Comparison of ENCODE assay signal across 13 cellular contexts in genomic region chr2:24313744-24314632, GRCh38. TPM values are rescaled to one million over a fixed set of nuclear protein-coding genes. Genes with fewer than 3 reads are reported as not detected.
DNase-seq lines count a peak whose midpoint lies in the region; ATAC-seq and TF ChIP-seq lines count a peak whose summit lies in the region.
"Had no signal": no experiment of that assay in that cellular context is flagged by ENCODE, and none has a peak within 500 bp of the region (broad histone marks: within the 10 kb centered on the region; RNA-seq: fewer than 3 reads in every experiment).

No MANE protein-coding gene starts in this region.

- peaks cover 6% of the 10 kb centered on the region; the same call in 1 of the 2 replicates for H3K79me2 ChIP-seq in OCI-LY7 (ENCODE audit: insufficient read depth, low read depth, low read length)

- intact Hi-C loops in OCI-LY7 (cut with micrococcal nuclease; ENCODE audit: unreplicated experiment): no loop called here

- H3K9me2 ChIP-seq in OCI-LY7 (ENCODE audit: insufficient read depth, low read length): no peaks in the 10 kb centered on the region

- peak; percentile 36 for DNase-seq in AG10803 (ENCODE audit: low read depth)
- no peak for DNase-seq in OCI-LY7 (ENCODE audit: low spot score)
- DNase-seq in foreskin fibroblast: peak; percentile 14 to 54
- no peak for DNase-seq in stimulated activated CD4-positive, alpha-beta T cell treated with anti-CD3 and anti-CD28 coated beads, Interleukin-4, amount 100 ng/mL, for 1 hour
- DNase-seq in SW480 (ENCODE audit: low spot score): no peak
- no peak for DNase-seq in activated CD8-positive, alpha-beta memory T cell treated with anti-CD3 and anti-CD28 coated beads, Interleukin-2, amount 50 U/mL, for 4 hours
- DNase-seq: caudate nucleus; CD4-positive, alpha-beta memory T cell had no signal

- CTCF ChIA-PET in OCI-LY7 (lab: Charles Lee; ENCODE audit: unreplicated experiment): no interaction called here

- H2AFZ ChIP-seq in OCI-LY7 (ENCODE audit: low read length): no peak overlapping the region

- peak overlapping the region; percentile 11; the same call in 1 of the 2 replicates for H3K4me2 ChIP-seq in OCI-LY7 (ENCODE audit: low read length)

- TF ChIP-seq CTCF in AG10803 (conservative IDR thresholded peaks at IDR 0.05; ENCODE audit: low read length): no peak
- no peak for TF ChIP-seq CTCF in OCI-LY7 (conservative IDR thresholded peaks at IDR 0.05; ENCODE audit: low read length)
- TF ChIP-seq CTCF in foreskin fibroblast (IDR thresholded peaks at IDR 0.05; ENCODE audit: low read depth, low read length): no peak

- ATAC-seq in GM18867 (IDR thresholded peaks at IDR 0.05; ENCODE audit: unreplicated experiment): peak; percentile 46
- ATAC-seq in HG02938 (IDR thresholded peaks at IDR 0.05; ENCODE audit: unreplicated experiment): no peak
- ATAC-seq: HepG2 had no signal

- no TSS peak for BruUV-seq in OCI-LY7 (replicated peaks; lab: Mats Ljungman, UMichigan)

- POLR2A ChIA-PET in OCI-LY7 (lab: Charles Lee): interaction anchor here (3.6 kb wide), 1 partner anchor 15 kb away, joined by 25 read pairs; no protein-coding TSS in a partner anchor

- H3K4me1 ChIP-seq in OCI-LY7 (ENCODE audit: insufficient read depth, low read length, poor library complexity, severe bottlenecking): peaks cover 20% of the 10 kb centered on the region
- H3K4me1 ChIP-seq: prostate gland had no signal

- H3K4me3 ChIP-seq in AG10803 (ENCODE audit: low read length): no peak overlapping the region
- no peak overlapping the region for H3K4me3 ChIP-seq in OCI-LY7 (ENCODE audit: low read depth, low read length, poor library complexity, severe bottlenecking)
- no peak overlapping the region for H3K4me3 ChIP-seq in foreskin fibroblast (ENCODE audit: low read depth in 1 of 2, low read length in 2 of 2)
- H3K4me3 ChIP-seq: prostate gland, thoracic aorta had no signal

- no peaks in the 10 kb centered on the region for H4K20me1 ChIP-seq in OCI-LY7 (ENCODE audit: insufficient read depth, low read length)

- H3K36me3 ChIP-seq in OCI-LY7 (ENCODE audit: insufficient read depth, low read length): peaks cover 29% of the 10 kb centered on the region

- no peak overlapping the region for H3K27ac ChIP-seq in OCI-LY7 (ENCODE audit: low read depth, low read length, poor library complexity, severe bottlenecking)
- H3K27ac ChIP-seq: prostate gland, thoracic aorta had no signal

- no peaks in the 10 kb centered on the region for H3K9me3 ChIP-seq in OCI-LY7 (ENCODE audit: low read length)
- H3K9me3 ChIP-seq: prostate gland, thoracic aorta had no signal

RNA-seq across cellular contexts. Expression of gene ITSN2, which starts 46.3 kb away (rescaled TPM):
- total RNA-seq in OCI-LY7 (2014; rRNA removed; shearing (Covaris generic)): 25.4 and 28.8 TPM in 2 replicates
- 64.2 and 65.7 TPM in 2 replicates for total RNA-seq in OCI-LY7 (2022)

Comparison
In these comparisons a context has a peak if more than half of its experiments do, and no peak if none do; other contexts are left out.
1. DNase-seq: peak in AG10803 (single experiment) and foreskin fibroblast (2 of 2); none in OCI-LY7 (single experiment), stimulated activated CD4-positive, alpha-beta T cell treated with anti-CD3 and anti-CD28 coated beads, Interleukin-4, amount 100 ng/mL, for 1 hour (single experiment), SW480 (single experiment) and activated CD8-positive, alpha-beta memory T cell treated with anti-CD3 and anti-CD28 coated beads, Interleukin-2, amount 50 U/mL, for 4 hours (single experiment).